Comparison of ENCODE assay signal across 18 cellular contexts in the genomic region with DNA sequence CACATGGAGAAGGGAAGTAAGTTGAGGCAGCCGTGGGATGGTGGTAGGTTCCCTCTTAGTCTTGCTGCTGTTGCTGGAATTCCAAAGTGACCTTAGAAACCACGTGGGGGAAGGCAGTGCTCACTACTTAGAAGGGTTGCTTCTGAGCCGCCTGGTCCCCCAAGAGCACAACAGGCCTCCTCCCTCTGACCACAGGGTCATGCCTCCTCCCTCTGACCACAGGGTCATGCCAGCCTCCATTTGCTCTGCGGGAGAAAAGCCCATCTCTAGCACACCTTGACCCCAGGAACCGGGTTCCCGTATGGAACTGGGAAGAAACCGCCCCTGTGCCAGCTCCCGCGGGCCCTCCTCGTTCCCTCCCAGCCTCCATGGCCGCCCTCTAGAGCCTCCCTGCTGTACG. TPM values are rescaled to one million over a fixed set of nuclear protein-coding genes. Genes with fewer than 3 reads are reported as not detected.
DNase-seq lines count a peak whose midpoint lies in the region; ATAC-seq, FAIRE-seq and TF ChIP-seq lines count a peak whose summit lies in the region.
"Had no signal": no experiment of that assay in that cellular context is flagged by ENCODE, and none has a peak within 500 bp of the region (broad histone marks: within the 10 kb centered on the region; RNA-seq: fewer than 3 reads in every experiment).

No MANE protein-coding gene starts in this region.

- no peak overlapping the region for H3K14ac ChIP-seq in H1 (ENCODE audit: insufficient read length)

- no peak for TF ChIP-seq CTCF in A549 (IDR thresholded peaks at IDR 0.05)
- TF ChIP-seq CTCF in H1 (IDR thresholded peaks at IDR 0.05; ENCODE audit: control extremely low read depth in 1 of 3, insufficient read depth in 1 of 3, low read depth in 1 of 3, low read length in 3 of 3), result no peak

- no peaks in the 10 kb centered on the region for H3K79me1 ChIP-seq in H1 (ENCODE audit: low read depth, low read length)

- DNase-seq in A549 (ENCODE audit: low read depth in 1 of 2, low spot score in 1 of 2) (no peak), MV-4-11 (lab: John Stamatoyannopoulos, UW) (peak; percentile 20), H1 (ENCODE audit: low read depth in 1 of 2, low spot score in 2 of 2) (no peak), glomerular visceral epithelial cell (ENCODE audit: extremely low spot score) (no peak), H7 (no peak)
- no peak for DNase-seq in stimulated activated CD8-positive, alpha-beta memory T cell treated with anti-CD3 and anti-CD28 coated beads, Interleukin-4, amount 100 ng/mL, for 48 hours
- DNase-seq: Caco-2; CD4-positive, CD25-positive, alpha-beta regulatory T cell; CD8-positive, alpha-beta T cell; DMS153; DND-41; GOT3; H9 had no signal

- no peaks in the 10 kb centered on the region for H3K23me2 ChIP-seq in H1 (ENCODE audit: low read depth, low read length)

- H3K27ac ChIP-seq in A549 (no peak overlapping the region), H1 (ENCODE audit: low read depth, low read length) (no peak overlapping the region)
- H3K27ac ChIP-seq: BLaER1, C4-2B had no signal

- H4K5ac ChIP-seq in H1 (ENCODE audit: insufficient read length, low read depth, low read length), result no peak overlapping the region

- no peak overlapping the region for H3K9ac ChIP-seq in H1 (replicated peaks in 1 of 4; ENCODE audit: extremely low read depth in 1 of 4, low read depth in 3 of 4, low read length in 3 of 4)
- H3K9ac ChIP-seq: BLaER1 had no signal

- no peak overlapping the region for H2BK120ac ChIP-seq in H1 (replicated peaks; ENCODE audit: low read depth, low read length)

- H4K8ac ChIP-seq in H1 (ENCODE audit: extremely low read depth, insufficient read depth, low read length), result 0 out of 2 replicates have a peak overlapping the region, but pooled peaks have one; percentile 51

- TF ChIP-seq EP300 in A549 (IDR thresholded peaks at IDR 0.05), result no peak
- TF ChIP-seq EP300 in H1 (IDR thresholded peaks at IDR 0.05; ENCODE audit: borderline replicate concordance in 1 of 2, low read depth in 2 of 2, low read length in 2 of 2), result no peak

- H3K4me1 ChIP-seq in A549, result peaks cover 13% of the 10 kb centered on the region; the same call in 2 of the 3 replicates
- peaks cover 0 to 11% (median 1%) of the 10 kb centered on the region in 4 experiments; a peak in 3 of 7 replicates for H3K4me1 ChIP-seq in H1 (replicated peaks in 1 of 4; ENCODE audit: control insufficient read depth in 3 of 4, insufficient read depth in 4 of 4, low read length in 3 of 4)

- no peak overlapping the region for H3K18ac ChIP-seq in H1 (ENCODE audit: extremely low read depth, low read length)

- no peak overlapping the region for H3K56ac ChIP-seq in H1 (replicated peaks; ENCODE audit: insufficient read length, low read depth, low read length)

- no peak for FAIRE-seq in A549 (lab: Jason Lieb, UNC)
- no peak for FAIRE-seq in H1 (lab: Jason Lieb, UNC)
- FAIRE-seq: G401.6, GM12892 had no signal

- no peaks in the 10 kb centered on the region for H3K79me2 ChIP-seq in H1 (ENCODE audit: control insufficient read depth in 1 of 2, insufficient read depth in 2 of 2, low read length in 2 of 2)

- no peak overlapping the region for H2BK20ac ChIP-seq in H1 (ENCODE audit: low read length)

- H2AFZ ChIP-seq in H1 (ENCODE audit: low read length), result no peak overlapping the region

- H3K23ac ChIP-seq in H1 (ENCODE audit: insufficient read length), result no peak overlapping the region

- H3K9me3 ChIP-seq in A549 (no peaks in the 10 kb centered on the region), H1 (ENCODE audit: insufficient read depth in 2 of 2, low read depth in 1 of 2, low read length in 1 of 2) (no peaks in the 10 kb centered on the region; a peak in 1 of 4 replicates)
- H3K9me3 ChIP-seq: BLaER1, Caco-2 had no signal

- H2BK5ac ChIP-seq in H1 (ENCODE audit: low read depth, low read length), result no peak overlapping the region

- no peak overlapping the region for H3K4me2 ChIP-seq in A549
- no peak overlapping the region for H3K4me2 ChIP-seq in H1 (ENCODE audit: insufficient read depth in 1 of 2, low read depth in 2 of 2, low read length in 2 of 2)
- H3K4me2 ChIP-seq: BLaER1 had no signal

- POLR2A ChIA-PET in A549 (lab: Yijun Ruan, JAX), result no interaction called here
- POLR2A ChIA-PET in H1 (lab: Charles Lee; ENCODE audit: partially characterized antibody), result interaction anchor here (0.7 to 0.8 kb wide), 2 partner anchors 13 to 43 kb away, joined by 3 to 4 read pairs; no protein-coding TSS in a partner anchor

- no peak overlapping the region for H2BK15ac ChIP-seq in H1 (ENCODE audit: low read length)

- H4K20me1 ChIP-seq in H1 (replicated peaks in 1 of 2; ENCODE audit: control insufficient read depth in 1 of 2, insufficient read depth in 2 of 2, low read length in 2 of 2), result no peaks in the 10 kb centered on the region

- H2BK12ac ChIP-seq in H1 (ENCODE audit: low read depth, low read length), result no peak overlapping the region

- no peak overlapping the region for H2AK5ac ChIP-seq in H1 (ENCODE audit: low read depth, low read length)

- no peak for TF ChIP-seq RAD21 in A549 (conservative IDR thresholded peaks at IDR 0.05 in 1 of 2, IDR thresholded peaks at IDR 0.05 in 1 of 2)
- TF ChIP-seq RAD21 in H1 (IDR thresholded peaks at IDR 0.05 in 1 of 2, conservative IDR thresholded peaks at IDR 0.05 in 1 of 2; ENCODE audit: low read depth in 2 of 2, low read length in 2 of 2), result no peak

- 84% methylated on average over 12 of the region's 12 CpGs for WGBS in A549 (ENCODE audit: missing lambda C conversion rate)
- WGBS in H1 (ENCODE audit: extremely low coverage in 1 of 2, insufficient coverage in 1 of 2, insufficient read length in 1 of 2, insufficient replicate concordance in 2 of 2, low coverage in 1 of 2, low lambda C conversion rate in 2 of 2, missing lambda C conversion rate in 1 of 2), 2 experiments, result 89% methylated on average over 12 of the region's 12 CpGs; no CpG with 5 or more reads in 1 of the 2 experiments

- H3K36me3 ChIP-seq in H1 (ENCODE audit: control insufficient read depth in 2 of 4, insufficient read depth in 4 of 4, low read length in 3 of 4), result no peaks in the 10 kb centered on the region
- H3K36me3 ChIP-seq in H7 (replicated peaks; ENCODE audit: control insufficient read depth, insufficient read depth, low read length), result no peaks in the 10 kb centered on the region

- TF ChIP-seq POLR2A in A549 (IDR thresholded peaks at IDR 0.05; ENCODE audit: low read length) (no peak), H1 (IDR thresholded peaks at IDR 0.05; ENCODE audit: control extremely low read depth in 1 of 2, low read depth in 2 of 2, low read length in 2 of 2) (no peak)

- ATAC-seq in A549, result no peak
- ATAC-seq: CD8-positive, alpha-beta T cell; HCT116 had no signal

- H4K91ac ChIP-seq in H1 (replicated peaks; ENCODE audit: insufficient read length, low read length), result no peak overlapping the region

- CTCF ChIA-PET in A549 (lab: Yijun Ruan, JAX), result interaction anchor here (1.6 to 2.9 kb wide), 3 partner anchors 21 to 453 kb away, joined by 4 to 7 read pairs (median 7); no protein-coding TSS in a partner anchor
- CTCF ChIA-PET in H1 (lab: Charles Lee; ENCODE audit: partially characterized antibody), result interaction anchor here (0.6 to 4.9 kb wide), 6 partner anchors 9 to 1100 kb away, joined by 3 to 35 read pairs (median 8); no protein-coding TSS in a partner anchor

- H3K4me3 ChIP-seq in A549 (no peak overlapping the region), H1 (ENCODE audit: extremely low read depth in 1 of 4, insufficient read depth in 2 of 4, low read depth in 3 of 4, low read length in 4 of 4) (no peak overlapping the region), H7 (ENCODE audit: insufficient read depth, low read depth, low read length) (no peak overlapping the region)
- H3K4me3 ChIP-seq: BLaER1 had no signal

- H3K4ac ChIP-seq in H1 (replicated peaks; ENCODE audit: insufficient read length, low read depth, low read length), result no peak overlapping the region

- no peaks in the 10 kb centered on the region; a peak in 1 of 7 replicates for H3K27me3 ChIP-seq in H1 (replicated peaks in 1 of 4; ENCODE audit: control insufficient read depth in 3 of 4, extremely low read depth in 1 of 4, insufficient read depth in 3 of 4, low read length in 3 of 4)
- H3K27me3 ChIP-seq in H7 (ENCODE audit: control insufficient read depth, insufficient read depth, low read length), result no peaks in the 10 kb centered on the region
- H3K27me3 ChIP-seq: BLaER1 had no signal

RNA-seq across cellular contexts. Expression of a gene that starts 13.4 kb away (rescaled TPM):
- polyA plus RNA-seq in A549 (2011; rRNA removed) (0.28 and 0.36 TPM in 2 replicates), A549 (2017; fragmentation: RNase III; extraction: RNeasy Plus Mini Kit Qiagen cat#74134 plus additional on column Dnase treatment) (2.1 to 2.8 TPM (median 2.5 TPM) in 3 replicates), H1 (2011; rRNA removed) (0.74 and 1.4 TPM in 2 replicates)
- polyA plus RNA-seq in A549 (2012; cell fraction: cytosol; rRNA removed), result 2.0 and 2.9 TPM in 2 replicates
- polyA plus RNA-seq in A549 (2012; cell fraction: nucleus; rRNA removed), result 3.9 and 6.5 TPM in 2 replicates
- 0.68 and 0.79 TPM in 2 replicates for polyA minus RNA-seq in A549 (2011; rRNA and poly(A)+ RNA removed)
- total RNA-seq in H1 (2021; fragmentation: NEBNext Ultra II Directional; extraction: Animal tissue kit (Norgen Biotek cat#: 25700)), result 3.4 and 4.8 TPM in 2 replicates
- 1.1 TPM for polyA plus RNA-seq in H1 (2011; cell fraction: cytosol; rRNA removed)
- 3.6 TPM for polyA plus RNA-seq in H1 (2011; cell fraction: nucleus; rRNA removed)
- polyA plus RNA-seq in H1 (2012, experiment 1 of 2), result 1.5 to 3.3 TPM (median 1.9 TPM) in 4 replicates
- polyA plus RNA-seq in H1 (2012, experiment 2 of 2), result 1.00 TPM
- 3.1 TPM for polyA plus RNA-seq in H1 (2013, experiment 1 of 2)
- polyA plus RNA-seq in H1 (2013, experiment 2 of 2), result 2.9 TPM
- 0.29 and 0.57 TPM in 2 replicates for polyA minus RNA-seq in H1 (2011; rRNA and poly(A)+ RNA removed)
- 2.8 TPM for polyA minus RNA-seq in H1 (2011; cell fraction: cytosol; rRNA and poly(A)+ RNA removed)
- 3.3 TPM for polyA minus RNA-seq in H1 (2011; cell fraction: nucleus; rRNA and poly(A)+ RNA removed)
- total RNA-seq in H7 (2014; rRNA removed; shearing (Covaris generic)), result 1.1 and 1.7 TPM in 2 replicates

RNA-seq across cellular contexts. Expression of a gene that starts 56.9 kb away (rescaled TPM):
- polyA plus RNA-seq in A549 (2011; rRNA removed), result 0.47 and 0.78 TPM in 2 replicates
- polyA plus RNA-seq in A549 (2012; cell fraction: cytosol; rRNA removed), result 1.4 and 2.2 TPM in 2 replicates
- polyA plus RNA-seq in A549 (2012; cell fraction: nucleus; rRNA removed), result 11.5 and 14.7 TPM in 2 replicates
- polyA plus RNA-seq in A549 (2017; fragmentation: RNase III; extraction: RNeasy Plus Mini Kit Qiagen cat#74134 plus additional on column Dnase treatment), result 4.1 to 4.5 TPM (median 4.4 TPM) in 3 replicates
- 0.83 and 0.97 TPM in 2 replicates for polyA minus RNA-seq in A549 (2011; rRNA and poly(A)+ RNA removed)
- 1.8 and 2.0 TPM in 2 replicates for total RNA-seq in H1 (2021; fragmentation: NEBNext Ultra II Directional; extraction: Animal tissue kit (Norgen Biotek cat#: 25700))
- 0.30 and 0.53 TPM in 2 replicates for polyA plus RNA-seq in H1 (2011; rRNA removed)
- 0.23 TPM for polyA plus RNA-seq in H1 (2011; cell fraction: cytosol; rRNA removed)
- polyA plus RNA-seq in H1 (2011; cell fraction: nucleus; rRNA removed), result 1.1 TPM
- polyA plus RNA-seq in H1 (2012, experiment 1 of 2), result 0.54 to 0.96 TPM (median 0.90 TPM) in 4 replicates
- polyA plus RNA-seq in H1 (2012, experiment 2 of 2), result 0.63 TPM
- polyA plus RNA-seq in H1 (2013, experiment 1 of 2), result 0.45 TPM
- 0.42 TPM for polyA plus RNA-seq in H1 (2013, experiment 2 of 2)
- polyA minus RNA-seq in H1 (2011; rRNA and poly(A)+ RNA removed), result 0.32 and 0.41 TPM in 2 replicates
- 1.1 TPM for polyA minus RNA-seq in H1 (2011; cell fraction: cytosol; rRNA and poly(A)+ RNA removed)
- 1.5 TPM for polyA minus RNA-seq in H1 (2011; cell fraction: nucleus; rRNA and poly(A)+ RNA removed)
- total RNA-seq in H7 (2014; rRNA removed; shearing (Covaris generic)), result 0.28 and 0.44 TPM in 2 replicates
